In the genomic region with DNA sequence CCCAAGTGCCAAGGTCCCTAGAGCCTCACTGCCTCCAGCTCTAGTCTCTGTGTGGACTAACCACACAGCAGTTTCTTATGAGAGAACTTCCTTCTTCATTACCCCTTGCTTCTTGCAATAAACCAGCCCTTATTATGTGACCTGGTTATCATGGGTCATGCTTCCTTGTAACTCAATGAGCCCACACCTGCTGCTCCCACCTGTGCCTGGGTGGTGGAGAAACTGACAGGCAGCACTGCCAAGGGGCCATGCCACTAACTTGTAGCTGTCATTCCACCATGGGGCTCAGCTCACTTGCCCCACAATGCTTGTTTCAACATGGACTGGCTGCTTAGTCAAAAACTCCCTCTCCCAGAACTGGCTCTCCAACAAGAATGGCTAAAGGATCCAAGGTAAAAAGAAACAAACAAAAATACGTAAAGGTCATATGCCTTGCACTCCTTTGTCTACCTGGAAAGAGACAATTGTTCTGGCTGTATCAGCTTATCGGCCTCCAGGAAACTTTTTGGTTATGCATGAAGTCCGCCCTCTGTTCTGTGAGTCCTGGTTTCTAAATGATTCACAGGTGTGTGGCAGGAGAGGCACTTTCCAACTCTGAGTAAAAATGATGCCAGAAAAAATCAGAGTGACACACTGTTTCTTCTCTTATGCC, we compare ENCODE assay signal across 10 cellular contexts.
A peak's percentile ranks its signal among the peaks of the same experiment; 100 is the strongest.
DNase-seq lines count a peak whose midpoint lies in the region; ATAC-seq, FAIRE-seq and TF ChIP-seq lines count a peak whose summit lies in the region.
"Had no signal": no experiment of that assay in that cellular context is flagged by ENCODE, and none has a peak within 500 bp of the region (broad histone marks: within the 10 kb centered on the region; RNA-seq: fewer than 3 reads in every experiment).

No MANE protein-coding gene starts in this region.

- intact Hi-C loops in transverse colon (cut with DNase I; ENCODE audit: low total_unique reads), result no loop called here

- no peaks in the 10 kb centered on the region for H3K9me3 ChIP-seq in transverse colon

- TF ChIP-seq CTCF in foreskin keratinocyte (conservative IDR thresholded peaks at IDR 0.05) (no peak), transverse colon (IDR thresholded peaks at IDR 0.05) (no peak)

- TF ChIP-seq EP300 in transverse colon (IDR thresholded peaks at IDR 0.05; ENCODE audit: low read depth), result no peak

- DNase-seq in foreskin keratinocyte, result peak in 1 of 2 donors; percentile 42
- no peak for DNase-seq in transverse colon
- DNase-seq in GF-D8 (lab: John Stamatoyannopoulos, UW), result no peak
- DNase-seq in cerebellar cortex (ENCODE audit: low spot score), result no peak
- DNase-seq in H54 (ENCODE audit: insufficient read length, low spot score), result no peak
- DNase-seq: DND-41 had no signal

- ATAC-seq in GM18498 (IDR thresholded peaks at IDR 0.05; ENCODE audit: unreplicated experiment) (peak; percentile 79), GM21515 (IDR thresholded peaks at IDR 0.05; ENCODE audit: unreplicated experiment) (peak; percentile 70), HG03521 (IDR thresholded peaks at IDR 0.05; ENCODE audit: unreplicated experiment) (peak; percentile 51), foreskin keratinocyte (peak; percentile 14)

- 76 to 77% methylated on average over 3 of the region's 3 CpGs for whole genome bisulfite sequencing in transverse colon (ENCODE audit: low coverage in 1 of 2), 2 donors

- H3K27ac ChIP-seq in foreskin keratinocyte, result peak overlapping the region; percentile 55
- H3K27ac ChIP-seq in transverse colon, result no peak overlapping the region
- H3K27ac ChIP-seq: VCaP had no signal

- no peak for FAIRE-seq in H54 (lab: Jason Lieb, UNC)

- TF ChIP-seq POLR2A in transverse colon (IDR thresholded peaks at IDR 0.05) (no peak), H54 (IDR thresholded peaks at IDR 0.05; ENCODE audit: low read depth, low read length) (no peak)

- H3K36me3 ChIP-seq in transverse colon, result no peaks in the 10 kb centered on the region

- H3K4me3 ChIP-seq in transverse colon, result no peak overlapping the region

- in situ Hi-C loops in transverse colon (cut with MboI; ENCODE audit: low pct_ligation_motif_present in 1 of 4, low pct_unique_long_range_greater_than_20kb in 1 of 4, low sequenced_read_pairs in 3 of 4), result no loop called here

- H3K4me1 ChIP-seq in foreskin keratinocyte, result peaks cover 5% of the 10 kb centered on the region
- H3K4me1 ChIP-seq in transverse colon, result no peaks in the 10 kb centered on the region

- H3K27me3 ChIP-seq in foreskin keratinocyte (no peaks in the 10 kb centered on the region), transverse colon (no peaks in the 10 kb centered on the region)

Comparison
In these comparisons a context has a peak if more than half of its experiments do, and no peak if none do; other contexts are left out.
1. ATAC-seq: peak in every context shown above with its lines; median percentile 79 in GM18498; 70 in GM21515; 51 in HG03521; 14 in foreskin keratinocyte.